In the genomic region with DNA sequence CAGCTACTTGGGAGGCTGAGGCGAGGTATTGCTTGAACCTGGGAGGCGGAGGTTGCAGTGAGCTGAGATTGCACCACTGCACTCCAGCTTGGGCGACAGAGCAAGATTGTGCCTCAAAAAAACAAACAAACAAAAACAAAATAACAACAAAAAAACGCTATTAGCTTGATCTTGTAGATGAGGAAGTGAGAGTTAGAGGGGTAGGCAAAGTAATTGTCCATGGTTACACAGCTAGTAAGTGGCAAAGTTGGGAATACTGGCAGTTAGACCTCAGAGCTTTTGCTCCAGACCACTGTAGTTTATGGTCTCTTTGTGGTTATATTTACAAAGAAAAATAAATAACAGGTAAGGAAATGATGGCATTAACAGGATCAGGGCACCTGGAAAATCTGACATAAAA, we compare ENCODE assay signal across 38 cellular contexts. TPM values are rescaled to one million over a fixed set of nuclear protein-coding genes. Genes with fewer than 3 reads are reported as not detected.
"Had no signal": no experiment of that assay in that cellular context is flagged by ENCODE, and none has a peak within 500 bp of the region (broad histone marks: within the 10 kb centered on the region; RNA-seq: fewer than 3 reads in every experiment).

No MANE protein-coding gene starts in this region.

- FAIRE-seq: astrocyte, colon, TTC549 had no signal

- ATAC-seq: activated CD8-positive, alpha-beta T cell treated with anti-CD3 and anti-CD28 coated beads for 36 hours; activated naive CD4-positive, alpha-beta T cell treated with anti-CD3 and anti-CD28 coated beads, Interleukin-2, amount 50 U/mL, for 72 hours; activated T-cell treated with anti-CD3 and anti-CD28 coated beads, Interleukin-2, amount 50 U/mL, for 4 hours; activated T-cell treated with anti-CD3 and anti-CD28 coated beads, Interleukin-2, amount 50 U/mL, for 72 hours; activated T-helper 17 cell treated with anti-CD3 and anti-CD28 coated beads, Interleukin-2, amount 50 U/mL, for 72 hours; body of pancreas had no signal

- H3K27me3 ChIP-seq: adrenal gland, body of pancreas, brain microvascular endothelial cell, breast epithelium had no signal

- H3K9me3 ChIP-seq: adrenal gland, body of pancreas, breast epithelium had no signal

- DNase-seq: activated B cell treated with CpG ODN at 0.5 μM for 24 hours; activated CD4-positive, alpha-beta memory T cell treated with anti-CD3 and anti-CD28 coated beads for 36 hours; activated CD4-positive, alpha-beta T cell treated with anti-CD3 and anti-CD28 coated beads for 4 hours; activated CD4-positive, alpha-beta T cell treated with anti-CD3 and anti-CD28 coated beads, Interleukin-2, amount 10 ng/mL, durations not matched to agents 24 days and 14 days; activated CD4-positive, alpha-beta T cell treated with anti-CD3 and anti-CD28 coated beads, Interleukin-2, amount 50 U/mL, for 1 hour; activated CD4-positive, alpha-beta T cell treated with anti-CD3 and anti-CD28 coated beads, Interleukin-2, amount 50 U/mL, for 4 hours; activated CD4-positive, CD25-positive, alpha-beta regulatory T cell treated with anti-CD3 and anti-CD28 coated beads, Interleukin-2, amount 50 U/mL, for 72 hours; activated CD8-positive, alpha-beta memory T cell treated with anti-CD3 and anti-CD28 coated beads, Interleukin-2, amount 50 U/mL, for 4 hours; activated CD8-positive, alpha-beta T cell treated with anti-CD3 and anti-CD28 coated beads for 36 hours; activated effector memory CD4-positive, alpha-beta T cell treated with anti-CD3 and anti-CD28 coated beads, Interleukin-2, amount 50 U/mL, for 16 hours; activated gamma-delta T cell treated with Interleukin-2 at 50 U/mL for 16 hours; activated naive CD4-positive, alpha-beta T cell; activated naive CD4-positive, alpha-beta T cell treated with anti-CD3 and anti-CD28 coated beads for 36 hours; activated naive CD4-positive, alpha-beta T cell treated with anti-CD3 and anti-CD28 coated beads, Interleukin-2, amount 50 U/mL, for 16 hours; activated naive CD8-positive, alpha-beta T cell treated with anti-CD3 and anti-CD28 coated beads for 36 hours; activated T-cell treated with anti-CD3 and anti-CD28 coated beads for 4 hours; activated T-cell treated with anti-CD3 and anti-CD28 coated beads, Interleukin-2, amount 50 U/mL, for 1 hour; activated T-cell treated with anti-CD3 and anti-CD28 coated beads, Interleukin-2, amount 50 U/mL, for 4 hours; activated T-cell treated with anti-CD3 and anti-CD28 coated beads, Interleukin-2, amount 50 U/mL, for 72 hours; adrenal gland; amniotic stem cell; aorta; body of pancreas; brain microvascular endothelial cell; central memory CD4-positive, alpha-beta T cell; T-helper 2 cell; T-helper 9 cell had no signal

- H3K27ac ChIP-seq: adrenal gland, body of pancreas, brain microvascular endothelial cell, breast epithelium, VCaP had no signal

- H3K4me1 ChIP-seq: adrenal gland, body of pancreas, breast epithelium had no signal

- H3K4me3 ChIP-seq: adrenal gland, body of pancreas, breast epithelium had no signal

- H3K36me3 ChIP-seq: adrenal gland, brain microvascular endothelial cell, breast epithelium had no signal

RNA-seq across cellular contexts. Expression of a gene that starts 15.1 kb away (rescaled TPM):
- total RNA-seq: activated B cell treated with CpG ODN at 0.5 μM for 24 hours; activated CD4-positive, alpha-beta memory T cell treated with anti-CD3 and anti-CD28 coated beads for 36 hours; activated CD4-positive, alpha-beta T cell treated with anti-CD3 and anti-CD28 coated beads, Interleukin-2, amount 10 ng/mL, durations not matched to agents 24 days and 14 days; activated CD8-positive, alpha-beta memory T cell treated with anti-CD3 and anti-CD28 coated beads for 36 hours; activated CD8-positive, alpha-beta T cell treated with anti-CD3 and anti-CD28 coated beads for 36 hours; activated naive CD4-positive, alpha-beta T cell treated with anti-CD3 and anti-CD28 coated beads for 36 hours; activated naive CD4-positive, alpha-beta T cell treated with anti-CD3 and anti-CD28 coated beads, Interleukin-2, amount 50 U/mL, for 72 hours; activated naive CD8-positive, alpha-beta T cell treated with anti-CD3 and anti-CD28 coated beads for 36 hours; activated T-cell treated with anti-CD3 and anti-CD28 coated beads, Interleukin-2, amount 50 U/mL, for 72 hours; activated T-helper 1 cell treated with anti-CD3 and anti-CD28 coated beads, Interleukin-12 subunit alpha, Interleukin-12 subunit beta, Interleukin-2, Interleukin-4 antibody, amounts not matched to agents 30 ng/mL and 10 ng/mL and 1 ng/mL, durations not matched to agents 14 hours and 24 hours and 36 hours; astrocyte; body of pancreas; breast epithelium; cerebellum had no signal

RNA-seq across cellular contexts. Expression of a gene that starts 28.4 kb away (rescaled TPM):
- total RNA-seq: activated B cell treated with CpG ODN at 0.5 μM for 24 hours; activated CD4-positive, alpha-beta T cell treated with anti-CD3 and anti-CD28 coated beads, Interleukin-2, amount 10 ng/mL, durations not matched to agents 24 days and 14 days; activated CD8-positive, alpha-beta memory T cell treated with anti-CD3 and anti-CD28 coated beads for 36 hours; activated CD8-positive, alpha-beta T cell treated with anti-CD3 and anti-CD28 coated beads for 36 hours; activated naive CD4-positive, alpha-beta T cell treated with anti-CD3 and anti-CD28 coated beads, Interleukin-2, amount 50 U/mL, for 72 hours; activated naive CD8-positive, alpha-beta T cell treated with anti-CD3 and anti-CD28 coated beads for 36 hours; activated T-cell treated with anti-CD3 and anti-CD28 coated beads, Interleukin-2, amount 50 U/mL, for 4 hours; activated T-cell treated with anti-CD3 and anti-CD28 coated beads, Interleukin-2, amount 50 U/mL, for 72 hours; activated T-helper 1 cell treated with anti-CD3 and anti-CD28 coated beads, Interleukin-12 subunit alpha, Interleukin-12 subunit beta, Interleukin-2, Interleukin-4 antibody, amounts not matched to agents 30 ng/mL and 10 ng/mL and 1 ng/mL, durations not matched to agents 14 hours and 24 hours and 36 hours; activated T-helper 17 cell treated with anti-CD3 and anti-CD28 coated beads, Interleukin-2, amount 50 U/mL, for 72 hours; adrenal gland; aorta; astrocyte; body of pancreas; breast epithelium; cardiac septum had no signal
- polyA plus RNA-seq: aorta had no signal
